Comparison of ENCODE assay signal across 8 cellular contexts in genomic region chr6:113858067-113858604, GRCh38. TPM values are rescaled to one million over a fixed set of nuclear protein-coding genes. Genes with fewer than 3 reads are reported as not detected.
DNase-seq lines count a peak whose midpoint lies in the region; ATAC-seq and TF ChIP-seq lines count a peak whose summit lies in the region.

No MANE protein-coding gene starts in this region.

- no peak for TF ChIP-seq POLR2A in HCT116 (IDR thresholded peaks at IDR 0.05; ENCODE audit: borderline replicate concordance, extremely low read depth, insufficient read depth, insufficient read length)
- no peak for TF ChIP-seq POLR2A in right lobe of liver (IDR thresholded peaks at IDR 0.05)

- H4K20me1 ChIP-seq in HCT116 (ENCODE audit: insufficient read depth) (no peaks in the 10 kb centered on the region; the same call in 1 of the 2 replicates), OCI-LY3 (ENCODE audit: insufficient read depth, low read length) (peaks cover 33% of the 10 kb centered on the region)

- ATAC-seq in CD4-positive, CD25-positive, alpha-beta regulatory T cell (ENCODE audit: low read depth in 2 of 2), result no peak
- ATAC-seq in HCT116 (peak; percentile 21), right lobe of liver (peak in 3 of 4 donors; percentile 2 to 10 (median 8))
- ATAC-seq in activated CD4-positive, CD25-positive, alpha-beta regulatory T cell treated with anti-CD3 and anti-CD28 coated beads, Interleukin-2, amount 50 U/mL, for 24 hours, result no peak

- H3K36me3 ChIP-seq in CD4-positive, CD25-positive, alpha-beta regulatory T cell (ENCODE audit: control insufficient read depth, insufficient read depth, low read length), result no peaks in the 10 kb centered on the region
- H3K36me3 ChIP-seq in HCT116 (ENCODE audit: control insufficient read depth in 1 of 2, insufficient read depth in 2 of 2, low read length in 2 of 2) (peaks cover 0 to 10% of the 10 kb centered on the region in 2 experiments; a peak in 3 of 4 replicates), OCI-LY3 (replicated peaks; ENCODE audit: low read depth, low read length) (peaks cover 28% of the 10 kb centered on the region), right lobe of liver (no peaks in the 10 kb centered on the region), thymus (ENCODE audit: control insufficient read depth, insufficient read depth) (peaks cover 3% of the 10 kb centered on the region)

- peak overlapping the region in 1 of 4 donors; percentile 92 for H3K4me3 Mint-ChIP-seq in CD4-positive, CD25-positive, alpha-beta regulatory T cell

- TF ChIP-seq CTCF in HCT116 (IDR thresholded peaks at IDR 0.05 in 2 of 3, conservative IDR thresholded peaks at IDR 0.05 in 1 of 3; ENCODE audit: borderline replicate concordance in 1 of 3, insufficient read depth in 1 of 3, low read depth in 2 of 3, low read length in 2 of 3), result no peak
- no peak for TF ChIP-seq CTCF in OCI-LY3 (IDR thresholded peaks at IDR 0.05; ENCODE audit: low read depth, low read length)
- no peak for TF ChIP-seq CTCF in coronary artery (IDR thresholded peaks at IDR 0.05)
- TF ChIP-seq CTCF in right lobe of liver (IDR thresholded peaks at IDR 0.05), result no peak

- no peak overlapping the region for H3K27ac ChIP-seq in CD4-positive, CD25-positive, alpha-beta regulatory T cell (ENCODE audit: insufficient read depth, low read length, poor library complexity, severe bottlenecking)
- H3K27ac ChIP-seq in HCT116 (ENCODE audit: low read depth, low read length) (peak overlapping the region; percentile 79), OCI-LY3 (ENCODE audit: low read length) (peak overlapping the region; percentile 95), coronary artery (peak overlapping the region; percentile 89 to 95), right lobe of liver (peak overlapping the region; percentile 86 to 95 (median 90)), thymus (ENCODE audit: low read depth) (peak overlapping the region; percentile 94)

- in situ Hi-C loops in KBM-7 (cut with MboI; ENCODE audit: low pct_unique_long_range_greater_than_20kb, low sequenced_read_pairs), result no loop called here

- RAD21 ChIA-PET in HCT116 (lab: Charles Lee; ENCODE audit: low non-redundant PET in 1 of 2, low total read pairs in 2 of 2, uncharacterized antibody in 2 of 2, unreplicated experiment in 2 of 2), result interaction anchor here (1.2 kb wide), 2 partner anchors 552 kb away, joined by 3 to 6 read pairs; no protein-coding TSS in a partner anchor

- H3K9me2 ChIP-seq in HCT116 (ENCODE audit: insufficient read depth), result no peaks in the 10 kb centered on the region

- CTCF ChIA-PET in HCT116 (lab: Charles Lee), result interaction anchor here (0.6 to 1.8 kb wide), 30 partner anchors 12 to 1612 kb away, joined by 3 to 17 read pairs (median 4); no protein-coding TSS in a partner anchor

- peaks cover 40% of the 10 kb centered on the region for H3K27me3 ChIP-seq in CD4-positive, CD25-positive, alpha-beta regulatory T cell (ENCODE audit: control insufficient read depth, insufficient read depth, low read length)
- H3K27me3 ChIP-seq in HCT116 (ENCODE audit: insufficient read depth, low read length), result no peaks in the 10 kb centered on the region
- no peaks in the 10 kb centered on the region for H3K27me3 ChIP-seq in OCI-LY3 (ENCODE audit: low read depth, low read length)
- peaks cover 0 to 5% of the 10 kb centered on the region in 2 donors for H3K27me3 ChIP-seq in right lobe of liver
- H3K27me3 ChIP-seq in thymus (ENCODE audit: control insufficient read depth, insufficient read depth), result peaks cover 2% of the 10 kb centered on the region

- H3K9me3 Mint-ChIP-seq in CD4-positive, CD25-positive, alpha-beta regulatory T cell, result peaks cover 0 to 11% (median 1%) of the 10 kb centered on the region in 7 donors

- no peaks in the 10 kb centered on the region for H3K36me3 Mint-ChIP-seq in CD4-positive, CD25-positive, alpha-beta regulatory T cell

- peaks cover 40% of the 10 kb centered on the region for H3K79me2 ChIP-seq in HCT116 (ENCODE audit: insufficient read depth, low read length)
- H3K79me2 ChIP-seq in OCI-LY3 (ENCODE audit: low read length), result peaks cover 71% of the 10 kb centered on the region

- POLR2A ChIA-PET in HCT116 (lab: Charles Lee), result interaction anchor here (1.0 to 1.2 kb wide), 5 partner anchors 21 to 1079 kb away, joined by 3 to 4 read pairs (median 4); no protein-coding TSS in a partner anchor

- 0% methylated on average over 19 of the region's 25 CpGs for WGBS in right lobe of liver (ENCODE audit: insufficient coverage, low coverage, low lambda C conversion rate, missing lambda C conversion rate)
- under 1% methylated on average over 25 of the region's 25 CpGs for WGBS in thymus

- intact Hi-C loops in HCT116 (cut with micrococcal nuclease) (loop anchor here (1.0 to 5.0 kb wide), 8 partner anchors 169 to 1078 kb away; no protein-coding TSS in a partner anchor), right lobe of liver (cut with DNase I) (loop anchor here in 1 of 2 donors (10.0 kb wide), 1 partner anchor 443 kb away; no protein-coding TSS in a partner anchor)

- H3K4me2 ChIP-seq in HCT116 (ENCODE audit: low read length), result peak overlapping the region; percentile 99
- H3K4me2 ChIP-seq in OCI-LY3 (ENCODE audit: low read length), result peak overlapping the region; percentile 73

- peaks cover 47% of the 10 kb centered on the region for H3K4me1 ChIP-seq in CD4-positive, CD25-positive, alpha-beta regulatory T cell (ENCODE audit: control insufficient read depth, insufficient read depth, low read length, poor library complexity, severe bottlenecking)
- H3K4me1 ChIP-seq in HCT116 (ENCODE audit: control insufficient read depth in 1 of 2, insufficient read depth in 2 of 2, low read length in 2 of 2) (peaks cover 11 to 28% of the 10 kb centered on the region in 2 experiments; a peak in 3 of 4 replicates), OCI-LY3 (ENCODE audit: low read length) (peaks cover 14% of the 10 kb centered on the region), right lobe of liver (peaks cover 0 to 24% (median 2%) of the 10 kb centered on the region in 4 donors), thymus (ENCODE audit: control insufficient read depth, insufficient read depth, low read length) (peaks cover 11% of the 10 kb centered on the region)

- H3K27me3 Mint-ChIP-seq in CD4-positive, CD25-positive, alpha-beta regulatory T cell, result peaks cover 37% of the 10 kb centered on the region

- no TSS peak for BruUV-seq in HCT116 (replicated peaks; lab: Mats Ljungman, UMichigan)

- H3K27ac Mint-ChIP-seq in CD4-positive, CD25-positive, alpha-beta regulatory T cell, result peak overlapping the region in 1 of 3 donors; percentile 74

- H3K4me1 Mint-ChIP-seq in CD4-positive, CD25-positive, alpha-beta regulatory T cell, result peaks cover 5 to 11% (median 9%) of the 10 kb centered on the region in 4 donors

- H3K4me3 ChIP-seq in CD4-positive, CD25-positive, alpha-beta regulatory T cell (ENCODE audit: low read depth, low read length), result peak overlapping the region; percentile 48
- H3K4me3 ChIP-seq in HCT116 (replicated peaks in 1 of 2; ENCODE audit: low read depth in 1 of 2, low read length in 2 of 2) (peak overlapping the region; percentile 94 to 98), OCI-LY3 (ENCODE audit: low read length) (peak overlapping the region; percentile 100), coronary artery (peak overlapping the region; percentile 86), right lobe of liver (peak overlapping the region; percentile 66 to 75 (median 68)), thymus (ENCODE audit: low read length) (peak overlapping the region; percentile 79)

- H2AFZ ChIP-seq in HCT116 (ENCODE audit: low read depth, low read length, poor library complexity, severe bottlenecking), result peak overlapping the region; percentile 73
- H2AFZ ChIP-seq in OCI-LY3 (ENCODE audit: low read depth, low read length), result no peak overlapping the region

- peaks cover 6 to 23% of the 10 kb centered on the region in 2 experiments for H3K9me3 ChIP-seq in CD4-positive, CD25-positive, alpha-beta regulatory T cell (ENCODE audit: control insufficient read depth in 2 of 2, low read length in 2 of 2)
- H3K9me3 ChIP-seq in HCT116 (ENCODE audit: control insufficient read depth in 1 of 2, insufficient read depth in 1 of 2, low read depth in 1 of 2, low read length in 2 of 2), result no peaks in the 10 kb centered on the region
- no peaks in the 10 kb centered on the region for H3K9me3 ChIP-seq in OCI-LY3 (ENCODE audit: insufficient read depth, low read length)
- H3K9me3 ChIP-seq in right lobe of liver, result no peaks in the 10 kb centered on the region
- no peaks in the 10 kb centered on the region for H3K9me3 ChIP-seq in thymus (ENCODE audit: control insufficient read depth)

- TF ChIP-seq RAD21 in HCT116 (IDR thresholded peaks at IDR 0.05; ENCODE audit: low read depth), result no peak

- peak overlapping the region; percentile 99 for H3K9ac ChIP-seq in HCT116 (ENCODE audit: low read length)
- peak overlapping the region; percentile 100 for H3K9ac ChIP-seq in OCI-LY3 (ENCODE audit: low read length)

- DNase-seq in CD4-positive, CD25-positive, alpha-beta regulatory T cell, result peak in 2 of 3 donors; percentile 12 to 15
- no peak for DNase-seq in HCT116 (ENCODE audit: low read depth, low spot score)
- DNase-seq in coronary artery (ENCODE audit: low spot score), result peak; percentile 79
- DNase-seq in right lobe of liver, result peak; percentile 47 to 61 (median 48)
- no peak for DNase-seq in KBM-7

TF ChIP-seq in HCT116, 20 proteins besides CTCF, POLR2A, EP300 and RAD21 (continues in another document):
- TF ChIP-seq MAX (IDR thresholded peaks at IDR 0.05) (peak; percentile 10), ZBTB33 (IDR thresholded peaks at IDR 0.05; ENCODE audit: extremely low read depth, insufficient replicate concordance, low read length) (no peak)

RNA-seq across cellular contexts. Expression of gene MARCKS, which starts 1.0 kb away (rescaled TPM):
- total RNA-seq in CD4-positive, CD25-positive, alpha-beta regulatory T cell, result not detected
- under 1 TPM in 2 of 4 donors, not detected in 2; 0.03 to 0.07 TPM for polyA plus RNA-seq in CD4-positive, CD25-positive, alpha-beta regulatory T cell
- total RNA-seq in HCT116 (2021; ENCODE audit: unreplicated experiment) (25.7 TPM), right lobe of liver (10 to 100 TPM in 5 of 6 experiments, 1 to 10 TPM in 1; 5.2 to 29.9 (median 16.8) TPM)
- polyA plus RNA-seq in HCT116 (2012), result 3.5 and 5.7 TPM in 2 replicates
- 87.5 TPM for polyA plus RNA-seq in thymus

Comparison
In these comparisons a context has a peak if more than half of its experiments do, and no peak if none do; other contexts are left out.
1. ATAC-seq: peak in HCT116 (single experiment) and right lobe of liver (3 of 4); none in CD4-positive, CD25-positive, alpha-beta regulatory T cell (0 of 2) and activated CD4-positive, CD25-positive, alpha-beta regulatory T cell treated with anti-CD3 and anti-CD28 coated beads, Interleukin-2, amount 50 U/mL, for 24 hours (0 of 2).
2. DNase-seq: peak in CD4-positive, CD25-positive, alpha-beta regulatory T cell (2 of 3), coronary artery (single experiment) and right lobe of liver (3 of 3); none in HCT116 (single experiment) and KBM-7 (single experiment).
3. H3K4me3 ChIP-seq: peak in every context shown above with its lines; median percentile 100 in OCI-LY3; 96 in HCT116; 86 in coronary artery; 79 in thymus; 68 in right lobe of liver; 48 in CD4-positive, CD25-positive, alpha-beta regulatory T cell.